ENCODE assay signal across 1 cellular context in genomic region chr19:10856899-10857298, GRCh38. TPM values are rescaled to one million over a fixed set of nuclear protein-coding genes. Genes with fewer than 3 reads are reported as not detected.
"Had no signal": no experiment of that assay in that cellular context is flagged by ENCODE, and none has a peak within 500 bp of the region (broad histone marks: within the 10 kb centered on the region; RNA-seq: fewer than 3 reads in every experiment).

No MANE protein-coding gene starts in this region.

RNA-seq across cellular contexts. Expression of gene C19orf38, which starts 8.7 kb away (rescaled TPM):
- total RNA-seq: ascending aorta had no signal
